Comparison of ENCODE assay signal across 8 cellular contexts in the genomic region with DNA sequence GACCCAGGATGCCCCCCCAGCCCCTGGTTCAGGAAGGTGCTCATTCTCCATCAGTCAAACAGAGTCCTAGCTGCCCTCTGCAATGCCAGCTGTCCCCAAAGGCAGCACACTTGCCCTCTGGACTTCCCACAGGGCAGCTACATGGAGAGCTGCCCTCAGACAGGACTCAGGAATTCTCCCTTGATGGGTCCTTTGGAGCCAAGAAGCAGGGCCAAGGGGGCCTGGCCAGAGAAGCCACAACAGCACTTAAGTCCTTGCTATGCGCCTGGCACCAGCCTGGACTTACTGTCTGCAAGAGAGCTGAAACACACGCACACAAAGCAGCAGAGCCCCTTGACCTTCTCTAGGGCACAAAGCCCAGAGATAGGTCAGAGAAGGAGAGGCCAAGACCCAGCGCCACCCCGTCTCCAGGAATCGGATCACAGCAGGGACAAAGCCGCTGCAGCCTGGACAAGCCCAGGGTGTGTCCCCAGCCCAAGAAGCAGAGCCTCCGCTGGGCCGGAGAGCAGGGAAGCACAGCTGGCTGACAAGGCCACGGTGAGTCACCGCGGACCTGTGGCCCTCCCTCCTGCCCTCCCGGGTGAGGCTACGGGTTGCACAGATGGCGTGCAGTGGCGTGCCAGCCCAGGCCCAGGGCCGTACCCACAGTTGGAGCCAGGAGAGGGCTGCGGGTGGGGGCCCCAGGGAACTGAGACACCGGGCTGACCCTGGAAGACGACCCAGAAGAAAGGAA. TPM values are rescaled to one million over a fixed set of nuclear protein-coding genes. Genes with fewer than 3 reads are reported as not detected.
DNase-seq lines count a peak whose midpoint lies in the region; ATAC-seq and TF ChIP-seq lines count a peak whose summit lies in the region.

No MANE protein-coding gene starts in this region.

- H3K9me3 ChIP-seq in HCT116 (ENCODE audit: control insufficient read depth in 1 of 2, insufficient read depth in 1 of 2, low read depth in 1 of 2, low read length in 2 of 2) (no peaks in the 10 kb centered on the region), Peyer's patch (no peaks in the 10 kb centered on the region)

- TF ChIP-seq POLR2A in HCT116 (IDR thresholded peaks at IDR 0.05; ENCODE audit: borderline replicate concordance, extremely low read depth, insufficient read depth, insufficient read length) = no peak
- TF ChIP-seq POLR2A in Peyer's patch (IDR thresholded peaks at IDR 0.05) = no peak

- peaks cover 23% of the 10 kb centered on the region; the same call in 1 of the 2 replicates for H3K79me2 ChIP-seq in HCT116 (ENCODE audit: insufficient read depth, low read length)

- POLR2A ChIA-PET in HCT116 (lab: Charles Lee) = no interaction called here

- peak overlapping the region; percentile 92 for H3K4me2 ChIP-seq in HCT116 (ENCODE audit: low read length)

- CTCF ChIA-PET in HCT116 (lab: Charles Lee) = interaction anchor here (0.9 to 4.1 kb wide), 6 partner anchors 11 to 184 kb away, joined by 3 to 31 read pairs (median 4); no protein-coding TSS in a partner anchor

- intact Hi-C loops in HCT116 (cut with micrococcal nuclease) (loop anchor here (1.0 to 5.0 kb wide), 5 partner anchors 159 to 465 kb away; partner anchors contain the start of genes JMJD4, SNAP47 and ZNF678), dorsolateral prefrontal cortex (cut with DNase I) (loop anchor here (1.0 to 5.0 kb wide), 5 partner anchors 98 to 465 kb away; no protein-coding TSS in a partner anchor)

- TSS peak; percentile 37 for BruUV-seq in HCT116 (replicated peaks; lab: Mats Ljungman, UMichigan)

- ATAC-seq in HCT116 = peak; percentile 75
- ATAC-seq in GM21717 (IDR thresholded peaks at IDR 0.05; ENCODE audit: unreplicated experiment) = no peak

- peak overlapping the region; percentile 61 to 62 for H3K4me3 ChIP-seq in HCT116 (replicated peaks in 1 of 2; ENCODE audit: low read depth in 1 of 2, low read length in 2 of 2)
- peak overlapping the region in 3 of 4 donors; percentile 29 to 61 (median 61) for H3K4me3 ChIP-seq in Peyer's patch
- peak overlapping the region in 45 of 59 donors; percentile 26 to 69 (median 53) for H3K4me3 ChIP-seq in dorsolateral prefrontal cortex

- H3K4me1 ChIP-seq in HCT116 (ENCODE audit: control insufficient read depth in 1 of 2, insufficient read depth in 2 of 2, low read length in 2 of 2) (peaks cover 19 to 36% of the 10 kb centered on the region in 2 experiments), Peyer's patch (peaks cover 0 to 39% (median 18%) of the 10 kb centered on the region in 4 donors)

- H3K9me2 ChIP-seq in HCT116 (ENCODE audit: insufficient read depth) = no peaks in the 10 kb centered on the region

- TF ChIP-seq RAD21 in HCT116 (IDR thresholded peaks at IDR 0.05; ENCODE audit: low read depth) = no peak

- DNase-seq in NCI-H2171 treated with DMSO at 0.1 percent for 48 hours (lab: John Stamatoyannopoulos, UW) = peak; percentile 70
- DNase-seq in NCI-H2171 (lab: John Stamatoyannopoulos, UW) = no peak
- peak; percentile 77 for DNase-seq in HCT116 (ENCODE audit: low read depth, low spot score)
- peak in 2 of 3 donors; percentile 80 to 84 for DNase-seq in Peyer's patch
- peak in 4 of 10 donors; percentile 21 to 53 (median 24) for DNase-seq in dorsolateral prefrontal cortex
- peak; percentile 90 for DNase-seq in mesenteric fat pad (ENCODE audit: low spot score)
- DNase-seq in ureter (ENCODE audit: low spot score) = peak; percentile 86

- RAD21 ChIA-PET in HCT116 (lab: Charles Lee; ENCODE audit: low non-redundant PET in 1 of 2, low total read pairs in 2 of 2, uncharacterized antibody in 2 of 2, unreplicated experiment in 2 of 2) = interaction anchor here (0.6 to 1.3 kb wide), 4 partner anchors 12 to 183 kb away, joined by 3 to 4 read pairs (median 3); no protein-coding TSS in a partner anchor

- H3K27ac ChIP-seq in HCT116 (ENCODE audit: low read depth, low read length) = peak overlapping the region; percentile 79
- peak overlapping the region in 3 of 4 donors; percentile 62 to 86 (median 77) for H3K27ac ChIP-seq in Peyer's patch
- peak overlapping the region in 2 of 59 donors; percentile 19 to 36 for H3K27ac ChIP-seq in dorsolateral prefrontal cortex

- TF ChIP-seq CTCF in HCT116 (IDR thresholded peaks at IDR 0.05 in 2 of 3, conservative IDR thresholded peaks at IDR 0.05 in 1 of 3; ENCODE audit: borderline replicate concordance in 1 of 3, insufficient read depth in 1 of 3, low read depth in 2 of 3, low read length in 2 of 3) (no peak), Peyer's patch (IDR thresholded peaks at IDR 0.05) (no peak), dorsolateral prefrontal cortex (IDR thresholded peaks at IDR 0.05 in 54 of 56, conservative IDR thresholded peaks at IDR 0.05 in 2 of 56; ENCODE audit: low read depth in 1 of 56, partially characterized antibody in 56 of 56) (no peak)

- no peak overlapping the region for H2AFZ ChIP-seq in HCT116 (ENCODE audit: low read depth, low read length, poor library complexity, severe bottlenecking)

- no peaks in the 10 kb centered on the region for H4K20me1 ChIP-seq in HCT116 (ENCODE audit: insufficient read depth)

- H3K36me3 ChIP-seq in HCT116 (ENCODE audit: control insufficient read depth in 1 of 2, insufficient read depth in 2 of 2, low read length in 2 of 2) (no peaks in the 10 kb centered on the region), Peyer's patch (no peaks in the 10 kb centered on the region)

- peak overlapping the region; percentile 57 for H3K9ac ChIP-seq in HCT116 (ENCODE audit: low read length)

- H3K27me3 ChIP-seq in HCT116 (ENCODE audit: insufficient read depth, low read length) (no peaks in the 10 kb centered on the region), Peyer's patch (peaks cover 0 to 4% of the 10 kb centered on the region in 2 donors), dorsolateral prefrontal cortex (peaks cover 0 to 29% (median 11%) of the 10 kb centered on the region in 45 donors)

TF ChIP-seq in HCT116, 20 proteins besides CTCF, POLR2A, EP300 and RAD21 (continues in another document):
- TF ChIP-seq CBX3 (IDR thresholded peaks at IDR 0.05; ENCODE audit: low read depth) = no peak
- no peak; the same call in 1 of the 2 replicates for TF ChIP-seq SP1 (IDR thresholded peaks at IDR 0.05; ENCODE audit: low read depth)
- no peak; the same call in 1 of the 2 replicates for TF ChIP-seq SIN3A (IDR thresholded peaks at IDR 0.05; ENCODE audit: low read depth)
- no peak for TF ChIP-seq ZNF274 (IDR thresholded peaks at IDR 0.05; ENCODE audit: low read depth, low read length)
- TF ChIP-seq, protein P1, sequence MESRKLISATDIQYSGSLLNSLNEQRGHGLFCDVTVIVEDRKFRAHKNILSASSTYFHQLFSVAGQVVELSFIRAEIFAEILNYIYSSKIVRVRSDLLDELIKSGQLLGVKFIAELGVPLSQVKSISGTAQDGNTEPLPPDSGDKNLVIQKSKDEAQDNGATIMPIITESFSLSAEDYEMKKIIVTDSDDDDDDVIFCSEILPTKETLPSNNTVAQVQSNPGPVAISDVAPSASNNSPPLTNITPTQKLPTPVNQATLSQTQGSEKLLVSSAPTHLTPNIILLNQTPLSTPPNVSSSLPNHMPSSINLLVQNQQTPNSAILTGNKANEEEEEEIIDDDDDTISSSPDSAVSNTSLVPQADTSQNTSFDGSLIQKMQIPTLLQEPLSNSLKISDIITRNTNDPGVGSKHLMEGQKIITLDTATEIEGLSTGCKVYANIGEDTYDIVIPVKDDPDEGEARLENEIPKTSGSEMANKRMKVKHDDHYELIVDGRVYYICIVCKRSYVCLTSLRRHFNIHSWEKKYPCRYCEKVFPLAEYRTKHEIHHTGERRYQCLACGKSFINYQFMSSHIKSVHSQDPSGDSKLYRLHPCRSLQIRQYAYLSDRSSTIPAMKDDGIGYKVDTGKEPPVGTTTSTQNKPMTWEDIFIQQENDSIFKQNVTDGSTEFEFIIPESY (IDR thresholded peaks at IDR 0.05; ENCODE audit: extremely low read depth, insufficient replicate concordance, low read length) = no peak
- 0 out of 2 replicates have a peak, but pooled peaks have one; percentile 17 for TF ChIP-seq ZFX (IDR thresholded peaks at IDR 0.05)
- peak; percentile 29 for TF ChIP-seq YY1 (IDR thresholded peaks at IDR 0.05; ENCODE audit: extremely low read depth, insufficient replicate concordance, low read depth, low read length)
- TF ChIP-seq, protein P2, sequence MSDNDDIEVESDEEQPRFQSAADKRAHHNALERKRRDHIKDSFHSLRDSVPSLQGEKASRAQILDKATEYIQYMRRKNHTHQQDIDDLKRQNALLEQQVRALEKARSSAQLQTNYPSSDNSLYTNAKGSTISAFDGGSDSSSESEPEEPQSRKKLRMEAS (IDR thresholded peaks at IDR 0.05) = peak; percentile 81; the same call in 1 of the 2 replicates
- TF ChIP-seq, protein P3, sequence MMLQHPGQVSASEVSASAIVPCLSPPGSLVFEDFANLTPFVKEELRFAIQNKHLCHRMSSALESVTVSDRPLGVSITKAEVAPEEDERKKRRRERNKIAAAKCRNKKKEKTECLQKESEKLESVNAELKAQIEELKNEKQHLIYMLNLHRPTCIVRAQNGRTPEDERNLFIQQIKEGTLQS (IDR thresholded peaks at IDR 0.05) = no peak

RNA-seq across cellular contexts. Expression of gene WNT9A, which starts 1.7 kb away (rescaled TPM):
- total RNA-seq in HCT116 (2021; ENCODE audit: unreplicated experiment) (5.6 TPM), Peyer's patch (1 to 10 TPM in 3 of 4 donors, under 1 TPM in 1; 0.83 to 3.5 (median 2.6) TPM), dorsolateral prefrontal cortex (1 to 10 TPM in 72 of 120 experiments, under 1 TPM in 48; 0.24 to 3.3 (median 1.2) TPM), mesenteric fat pad (1.3 TPM), ureter (2.7 TPM)
- 4.5 and 6.5 TPM in 2 replicates for polyA plus RNA-seq in HCT116 (2012)
